8 cellular contexts compared by ENCODE assay signal in the genomic region with DNA sequence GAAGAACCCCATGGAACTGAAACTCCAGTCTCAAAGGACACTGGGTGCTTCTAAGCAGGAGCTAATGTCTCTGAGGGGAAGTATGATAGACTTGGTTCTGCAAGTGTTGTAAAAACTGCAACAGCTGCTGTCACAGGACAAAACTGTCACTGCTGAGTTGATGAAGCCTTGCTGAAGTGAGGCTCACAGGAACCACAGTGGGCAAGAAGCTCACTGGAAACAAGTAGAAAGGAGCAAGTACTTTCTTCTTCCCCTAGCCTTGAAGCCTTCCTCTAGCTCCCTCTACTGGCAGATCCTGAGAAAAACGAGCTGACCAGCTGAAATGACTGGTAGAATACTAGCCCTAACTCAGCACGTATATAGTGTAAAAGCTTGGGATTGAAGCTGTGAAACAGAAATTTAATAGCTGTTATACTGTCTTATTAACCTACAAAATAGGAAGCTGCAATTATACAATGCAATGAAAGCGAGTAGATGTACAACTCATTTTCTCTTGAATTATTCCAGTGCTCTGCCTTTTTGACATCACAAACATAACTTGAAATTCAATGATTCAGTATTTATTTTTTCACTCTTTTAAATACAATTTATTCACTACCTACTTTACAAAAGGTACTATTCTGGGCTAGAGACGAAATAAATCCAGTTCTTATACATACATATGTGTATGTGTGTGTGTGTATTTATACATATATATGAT.
DNase-seq lines count a peak whose midpoint lies in the region; ATAC-seq and TF ChIP-seq lines count a peak whose summit lies in the region.

No MANE protein-coding gene starts in this region.

- H3K4me1 ChIP-seq in NT2/D1 (ENCODE audit: insufficient read depth, insufficient read length) = no peaks in the 10 kb centered on the region

- no peak overlapping the region for H3K4me3 ChIP-seq in NT2/D1 (ENCODE audit: insufficient read length, low read depth)
- H3K4me3 ChIP-seq in fibroblast of mammary gland (ENCODE audit: control insufficient read depth, low read depth, low read length) = no peak overlapping the region
- no peak overlapping the region for H3K4me3 ChIP-seq in neural cell (ENCODE audit: low read length)

- no peaks in the 10 kb centered on the region for H3K79me2 ChIP-seq in neural cell (replicated peaks; ENCODE audit: insufficient read depth, low read length)

- H3F3A ChIP-seq in neural cell (ENCODE audit: insufficient read depth, low read length, poor library complexity, severe bottlenecking) = no peaks in the 10 kb centered on the region

- H3K27ac ChIP-seq in neural cell (ENCODE audit: low read length) = no peak overlapping the region

- no peaks in the 10 kb centered on the region for H3K9me2 ChIP-seq in neural cell (ENCODE audit: insufficient read depth, low read length)

- ATAC-seq in GM21423 (IDR thresholded peaks at IDR 0.05; ENCODE audit: unreplicated experiment) = peak; percentile 90

- peak; percentile 75 for TF ChIP-seq RAD21 in neural cell (conservative IDR thresholded peaks at IDR 0.05)

- TF ChIP-seq CTCF in fibroblast of mammary gland (conservative IDR thresholded peaks at IDR 0.05; ENCODE audit: control insufficient read depth, insufficient read depth, low read depth, low read length) (peak; percentile 96), neural cell (IDR thresholded peaks at IDR 0.05; ENCODE audit: poor library complexity, severe bottlenecking) (peak; percentile 80)

- H3K9ac ChIP-seq in NT2/D1 (ENCODE audit: insufficient read length, low read depth) = no peak overlapping the region
- H3K9ac ChIP-seq in neural cell (ENCODE audit: low read length) = no peak overlapping the region

- no peaks in the 10 kb centered on the region for H3K9me3 ChIP-seq in NT2/D1 (ENCODE audit: insufficient read depth, low read length)
- no peaks in the 10 kb centered on the region for H3K9me3 ChIP-seq in neural cell (ENCODE audit: low read length)

- no peaks in the 10 kb centered on the region for H3K27me3 ChIP-seq in NT2/D1 (ENCODE audit: insufficient read depth, insufficient read length)
- H3K27me3 ChIP-seq in neural cell (ENCODE audit: insufficient read depth, low read depth, low read length) = no peaks in the 10 kb centered on the region

- H3K36me3 ChIP-seq in NT2/D1 (ENCODE audit: insufficient read depth, insufficient read length, low read length) = no peaks in the 10 kb centered on the region
- H3K36me3 ChIP-seq in neural cell (ENCODE audit: insufficient read depth, low read length) = no peaks in the 10 kb centered on the region

- DNase-seq in ELR (ENCODE audit: low read depth) (peak; percentile 80), HK-2 (ENCODE audit: unreplicated experiment) (peak; percentile 56), NT2/D1 (ENCODE audit: low read depth, low spot score) (peak; percentile 63), activated T-cell treated with anti-CD3 and anti-CD28 coated beads for 4 hours (peak; percentile 3), fibroblast of mammary gland (ENCODE audit: low read depth) (peak; percentile 72), 8988T (no peak)

- H2AFZ ChIP-seq in neural cell (ENCODE audit: low read depth, low read length) = no peak overlapping the region

- H4K20me1 ChIP-seq in neural cell (ENCODE audit: insufficient read depth) = no peaks in the 10 kb centered on the region

- H3K4me2 ChIP-seq in neural cell (ENCODE audit: low read length) = no peak overlapping the region

- no peak for TF ChIP-seq EP300 in neural cell (conservative IDR thresholded peaks at IDR 0.05; ENCODE audit: poor library complexity, severe bottlenecking)

TF ChIP-seq in neural cell, 6 proteins besides CTCF, POLR2A, EP300 and RAD21:
- TF ChIP-seq MXI1 (conservative IDR thresholded peaks at IDR 0.05; ENCODE audit: poor library complexity, severe bottlenecking) = no peak
- TF ChIP-seq SMC3 (conservative IDR thresholded peaks at IDR 0.05; ENCODE audit: poor library complexity) = peak; percentile 75
